In the genomic region with DNA sequence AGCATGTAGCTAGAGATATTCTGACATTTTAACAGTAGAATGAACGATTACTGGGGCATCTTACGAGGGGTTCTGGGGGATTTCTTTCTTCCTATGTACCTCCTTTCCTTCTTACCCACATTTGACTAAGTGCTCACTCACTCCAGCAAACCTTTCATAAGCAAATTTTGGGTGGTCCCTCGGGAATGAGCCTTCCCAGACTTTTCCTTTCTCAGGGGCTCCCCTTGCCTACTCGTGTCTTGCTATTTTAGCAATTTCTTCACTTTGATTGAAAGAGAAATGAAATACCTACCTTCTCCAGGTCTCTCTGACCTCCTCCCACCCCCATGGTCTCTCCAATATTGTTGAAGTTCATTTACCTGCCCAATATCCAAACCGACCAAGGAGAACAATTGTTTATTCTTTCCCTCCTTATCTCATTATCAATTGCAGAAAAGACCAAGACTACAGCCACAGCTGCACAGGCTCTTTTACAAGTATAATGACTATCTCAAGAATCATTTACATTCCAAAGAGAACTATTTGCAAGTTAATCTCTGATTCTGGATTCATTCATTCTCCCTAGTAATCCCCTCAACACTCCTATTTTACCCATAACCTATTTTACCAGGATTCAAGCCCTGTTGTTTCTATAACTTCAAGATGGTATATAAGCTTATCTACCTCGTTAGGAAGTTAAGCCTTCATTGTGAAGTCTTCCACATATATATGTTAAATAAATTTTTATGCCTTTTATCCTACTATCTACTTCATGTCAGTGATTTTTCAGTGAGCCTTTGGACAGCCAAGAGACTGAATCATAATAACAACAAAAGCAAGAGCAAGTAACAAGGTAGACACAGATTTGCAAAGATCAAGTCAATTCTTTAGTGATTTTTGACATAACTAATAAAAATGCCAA, we compare ENCODE assay signal across 15 cellular contexts.
A peak's percentile ranks its signal among the peaks of the same experiment; 100 is the strongest.
DNase-seq lines count a peak whose midpoint lies in the region; ATAC-seq and TF ChIP-seq lines count a peak whose summit lies in the region.
"Had no signal": no experiment of that assay in that cellular context is flagged by ENCODE, and none has a peak within 500 bp of the region (broad histone marks: within the 10 kb centered on the region; RNA-seq: fewer than 3 reads in every experiment).

No MANE protein-coding gene starts in this region.

- no peak overlapping the region for H4K91ac ChIP-seq in H9 (ENCODE audit: insufficient read length, low read depth, low read length)

- peak overlapping the region; percentile 82 for H3K27ac ChIP-seq in H9 (ENCODE audit: insufficient read length, low read depth, low read length)
- H3K27ac ChIP-seq in smooth muscle cell (ENCODE audit: low read depth): peak overlapping the region; percentile 54
- no peak overlapping the region for H3K27ac ChIP-seq in esophagus squamous epithelium
- H3K27ac ChIP-seq: RWPE1, SJCRH30 had no signal

- H3K36me3 Mint-ChIP-seq in H9 (ENCODE audit: insufficient read depth in 1 of 3, low read depth in 3 of 3): peaks cover 33 to 60% (median 44%) of the 10 kb centered on the region in 3 experiments
- H3K36me3 Mint-ChIP-seq in HFFc6 (ENCODE audit: low read depth): no peaks in the 10 kb centered on the region
- H3K36me3 Mint-ChIP-seq: CD4-positive, CD25-positive, alpha-beta regulatory T cell had no signal

- no peak overlapping the region for H3K23ac ChIP-seq in H9 (ENCODE audit: insufficient read length, low read depth, low read length)

- no peak overlapping the region for H2BK20ac ChIP-seq in H9 (ENCODE audit: low read depth, low read length, poor library complexity, severe bottlenecking)

- no peak for TF ChIP-seq CTCF in H9 (conservative IDR thresholded peaks at IDR 0.05)
- TF ChIP-seq CTCF in smooth muscle cell (IDR thresholded peaks at IDR 0.05; ENCODE audit: borderline replicate concordance, insufficient read depth, poor library complexity, severe bottlenecking): no peak
- no peak for TF ChIP-seq CTCF in HFFc6 (IDR thresholded peaks at IDR 0.05)
- TF ChIP-seq CTCF in esophagus squamous epithelium (IDR thresholded peaks at IDR 0.05): no peak

- H4K20me1 ChIP-seq in H9 (ENCODE audit: control insufficient read depth, insufficient read depth, insufficient read length) (no peaks in the 10 kb centered on the region), smooth muscle cell (ENCODE audit: low read depth) (no peaks in the 10 kb centered on the region)

- H3K79me2 ChIP-seq in H9 (ENCODE audit: insufficient read depth, low read length): no peaks in the 10 kb centered on the region
- no peaks in the 10 kb centered on the region for H3K79me2 ChIP-seq in smooth muscle cell (ENCODE audit: low read depth)

- H2BK12ac ChIP-seq in H9 (ENCODE audit: insufficient read length, low read depth, low read length): no peak overlapping the region

- no peak for ATAC-seq in GM18517 (IDR thresholded peaks at IDR 0.05; ENCODE audit: unreplicated experiment)

- H3K4me3 Mint-ChIP-seq in H9 (peak overlapping the region; percentile 19 to 47; a peak in 4 of 5 replicates), HFFc6 (no peak overlapping the region)
- H3K4me3 Mint-ChIP-seq: CD4-positive, CD25-positive, alpha-beta regulatory T cell had no signal

- no peak overlapping the region; the same call in 1 of the 2 replicates for H3K14ac ChIP-seq in H9 (ENCODE audit: insufficient read depth, low read length)

- peak overlapping the region; percentile 36 for H2BK120ac ChIP-seq in H9 (ENCODE audit: low read depth, low read length, poor library complexity, severe bottlenecking)

- H3K79me1 ChIP-seq in H9 (ENCODE audit: insufficient read depth, low read depth, low read length, poor library complexity, severe bottlenecking): no peaks in the 10 kb centered on the region

- H3K9me3 ChIP-seq in H9 (ENCODE audit: control insufficient read depth, low read depth, low read length): no peaks in the 10 kb centered on the region
- H3K9me3 ChIP-seq in NT2/D1 (ENCODE audit: insufficient read depth, low read length): peaks cover 4% of the 10 kb centered on the region; the same call in 1 of the 2 replicates
- H3K9me3 ChIP-seq in smooth muscle cell (replicated peaks; ENCODE audit: low read depth): no peaks in the 10 kb centered on the region
- no peaks in the 10 kb centered on the region for H3K9me3 ChIP-seq in esophagus squamous epithelium
- H3K9me3 ChIP-seq: SJCRH30 had no signal

- DNase-seq in H9 (peak; percentile 43), NT2/D1 (ENCODE audit: low read depth, low spot score) (peak; percentile 61), iPS DF 4.7 (ENCODE audit: extremely low read depth, low spot score) (peak; percentile 14), smooth muscle cell (lab: John Stamatoyannopoulos, UW; ENCODE audit: unreplicated experiment) (no peak), HFFc6 (no peak), esophagus squamous epithelium (lab: John Stamatoyannopoulos, UW) (no peak)
- DNase-seq: ACHN; CD4-positive, CD25-positive, alpha-beta regulatory T cell; DMS53; IMR-90; NCI-H187 treated with DMSO at 0.1 percent for 48 hours; NCI-H345; SJCRH30 had no signal

- TF ChIP-seq POLR2A in esophagus squamous epithelium (IDR thresholded peaks at IDR 0.05): no peak

- no peaks in the 10 kb centered on the region for H3F3A ChIP-seq in smooth muscle cell (ENCODE audit: low read depth)

- H3K4me1 Mint-ChIP-seq in H9: peaks cover 33 to 35% of the 10 kb centered on the region in 2 experiments
- no peaks in the 10 kb centered on the region for H3K4me1 Mint-ChIP-seq in HFFc6 (ENCODE audit: low read depth)
- H3K4me1 Mint-ChIP-seq: CD4-positive, CD25-positive, alpha-beta regulatory T cell had no signal

- no peak overlapping the region for H3K9ac ChIP-seq in H9 (ENCODE audit: extremely low read depth, insufficient read length, low read length)
- no peak overlapping the region for H3K9ac ChIP-seq in NT2/D1 (ENCODE audit: insufficient read length, low read depth)
- no peak overlapping the region for H3K9ac ChIP-seq in smooth muscle cell (ENCODE audit: low read depth)

- no peak overlapping the region for H3K56ac ChIP-seq in H9 (ENCODE audit: insufficient read length, low read depth, low read length)

- H3K23me2 ChIP-seq in H9 (ENCODE audit: insufficient read length, low read depth, low read length, poor library complexity, severe bottlenecking): no peaks in the 10 kb centered on the region

- no peak overlapping the region for H3K4ac ChIP-seq in H9 (ENCODE audit: low read depth, low read length)

- H3K27ac Mint-ChIP-seq in H9: peak overlapping the region; percentile 87 to 99 (median 98)
- no peak overlapping the region for H3K27ac Mint-ChIP-seq in HFFc6
- H3K27ac Mint-ChIP-seq: CD4-positive, CD25-positive, alpha-beta regulatory T cell had no signal

- no peak overlapping the region for H2BK15ac ChIP-seq in H9 (ENCODE audit: low read depth, low read length)

- H2AFZ ChIP-seq in H9 (ENCODE audit: low read length) (peak overlapping the region; percentile 57), smooth muscle cell (ENCODE audit: low read depth) (no peak overlapping the region)

- H2BK5ac ChIP-seq in H9 (ENCODE audit: insufficient read length, low read length): no peak overlapping the region

- peaks cover 24 to 46% of the 10 kb centered on the region in 2 experiments for H3K9me3 Mint-ChIP-seq in H9
- H3K9me3 Mint-ChIP-seq in HFFc6: no peaks in the 10 kb centered on the region

- no peak overlapping the region for H4K8ac ChIP-seq in H9 (replicated peaks; ENCODE audit: insufficient read length, low read depth, low read length)

- WGBS in H9 (ENCODE audit: extremely low coverage, insufficient read length, low lambda C conversion rate): no CpG with 5 or more reads among the region's 6 CpGs
- 21% methylated on average over 6 of the region's 6 CpGs for WGBS in smooth muscle cell (ENCODE audit: low lambda C conversion rate)
- WGBS in esophagus squamous epithelium, 2 donors: 23% methylated on average over 6 of the region's 6 CpGs

- intact Hi-C loops in esophagus squamous epithelium (cut with DNase I): no loop called here

- H3K4me1 ChIP-seq in H9 (ENCODE audit: insufficient read depth, low read length) (peaks cover 8% of the 10 kb centered on the region), NT2/D1 (ENCODE audit: insufficient read depth, insufficient read length) (no peaks in the 10 kb centered on the region), smooth muscle cell (ENCODE audit: low read depth) (peaks cover 7% of the 10 kb centered on the region), esophagus squamous epithelium (no peaks in the 10 kb centered on the region)
- H3K4me1 ChIP-seq: SJCRH30 had no signal

- no peak overlapping the region for H3K4me3 ChIP-seq in NT2/D1 (ENCODE audit: insufficient read length, low read depth)
- H3K4me3 ChIP-seq in smooth muscle cell: no peak overlapping the region
- H3K4me3 ChIP-seq in esophagus squamous epithelium: no peak overlapping the region
- H3K4me3 ChIP-seq: SJCRH30 had no signal

- no peak overlapping the region for H3K18ac ChIP-seq in H9 (ENCODE audit: insufficient read length, low read depth, low read length)

- no peaks in the 10 kb centered on the region for H3K27me3 Mint-ChIP-seq in H9 (ENCODE audit: low read depth)
- no peaks in the 10 kb centered on the region; the same call in 1 of the 2 replicates for H3K27me3 Mint-ChIP-seq in HFFc6 (ENCODE audit: insufficient read depth)
- H3K27me3 Mint-ChIP-seq: CD4-positive, CD25-positive, alpha-beta regulatory T cell had no signal

- no peak overlapping the region for H4K5ac ChIP-seq in H9 (ENCODE audit: insufficient read length, low read depth, low read length)

- H3K36me3 ChIP-seq in NT2/D1 (ENCODE audit: insufficient read depth, insufficient read length, low read length): no peaks in the 10 kb centered on the region
- no peaks in the 10 kb centered on the region for H3K36me3 ChIP-seq in smooth muscle cell (ENCODE audit: low read depth)
- no peaks in the 10 kb centered on the region for H3K36me3 ChIP-seq in esophagus squamous epithelium
- H3K36me3 ChIP-seq: SJCRH30 had no signal

- H3K27me3 ChIP-seq in H9 (ENCODE audit: insufficient read depth, low read length): no peaks in the 10 kb centered on the region
- no peaks in the 10 kb centered on the region for H3K27me3 ChIP-seq in NT2/D1 (ENCODE audit: insufficient read depth, insufficient read length)
- no peaks in the 10 kb centered on the region for H3K27me3 ChIP-seq in smooth muscle cell (ENCODE audit: low read depth)
- H3K27me3 ChIP-seq in esophagus squamous epithelium: no peaks in the 10 kb centered on the region
- H3K27me3 ChIP-seq: SJCRH30 had no signal

- H3T11ph ChIP-seq in H9 (ENCODE audit: low read length): no peak overlapping the region

- no peak overlapping the region for H2AK5ac ChIP-seq in H9 (ENCODE audit: insufficient read length, low read length)

- peak overlapping the region; percentile 24 for H3K4me2 ChIP-seq in H9 (ENCODE audit: insufficient read depth, insufficient read length, low read length)
- H3K4me2 ChIP-seq in smooth muscle cell: no peak overlapping the region

Comparison
In these comparisons a context has a peak if more than half of its experiments do, and no peak if none do; other contexts are left out.
1. DNase-seq: peak in H9 (single experiment), NT2/D1 (single experiment) and iPS DF 4.7 (single experiment); none in smooth muscle cell (single experiment), HFFc6 (single experiment) and esophagus squamous epithelium (single experiment).
2. H3K27ac ChIP-seq: peak in H9 (single experiment) and smooth muscle cell (single experiment); none in esophagus squamous epithelium (0 of 4).